14 cellular contexts compared by ENCODE assay signal in genomic region chr17:27496501-27496943, GRCh38. TPM values are rescaled to one million over a fixed set of nuclear protein-coding genes. Genes with fewer than 3 reads are reported as not detected.
DNase-seq lines count a peak whose midpoint lies in the region; ATAC-seq and TF ChIP-seq lines count a peak whose summit lies in the region.
"Had no signal": no experiment of that assay in that cellular context is flagged by ENCODE, and none has a peak within 500 bp of the region (broad histone marks: within the 10 kb centered on the region; RNA-seq: fewer than 3 reads in every experiment).

No MANE protein-coding gene starts in this region.

- H3K4me3 ChIP-seq in lung = no peak overlapping the region
- H3K4me3 ChIP-seq: BLaER1 treated with 17β-estradiol and CSF1 and Interleukin-3, amounts not matched to agents 10 nM and 100 nM had no signal

- no peaks in the 10 kb centered on the region for H3K9me3 ChIP-seq in lung (ENCODE audit: control insufficient read depth in 2 of 2, insufficient read depth in 1 of 2, low read length in 1 of 2)

- H3K27me3 Mint-ChIP-seq in Calu3 (ENCODE audit: unreplicated experiment) = no peaks in the 10 kb centered on the region

- DNase-seq in Calu3 (peak; percentile 33), NCI-H82 (lab: John Stamatoyannopoulos, UW) (peak; percentile 88), lung (ENCODE audit: low spot score) (peak; percentile 38), hepatic stellate cell (ENCODE audit: low spot score) (no peak), RPMI8226 (no peak)
- DNase-seq in stimulated activated CD4-positive, alpha-beta T cell treated with anti-CD3 and anti-CD28 coated beads, Interleukin-4, amount 100 ng/mL, for 24 hours = no peak
- DNase-seq: activated T-cell treated with anti-CD3 and anti-CD28 coated beads, Interleukin-2, amount 50 U/mL, for 48 hours; central memory CD4-positive, alpha-beta T cell; hippocampal formation; NCI-H2029 had no signal

- ATAC-seq in GM19463 (IDR thresholded peaks at IDR 0.05; ENCODE audit: unreplicated experiment) = peak; percentile 53
- ATAC-seq in lung (ENCODE audit: insufficient read depth, low FRiP score) = no peak
- ATAC-seq in HG02973 (IDR thresholded peaks at IDR 0.05; ENCODE audit: unreplicated experiment) = no peak

- no peaks in the 10 kb centered on the region for H3K36me3 ChIP-seq in lung (ENCODE audit: control insufficient read depth in 2 of 2, insufficient read depth in 2 of 2, low read length in 2 of 2)

- no peak overlapping the region for H3K27ac ChIP-seq in lung (ENCODE audit: low read depth in 1 of 2, low read length in 1 of 2)
- H3K27ac ChIP-seq: BLaER1 treated with 17β-estradiol and CSF1 and Interleukin-3, amounts not matched to agents 10 nM and 100 nM; parathyroid adenoma had no signal

- BruUV-seq in Calu3 (replicated peaks; lab: Mats Ljungman, UMichigan) = no TSS peak

- peaks cover 3 to 20% of the 10 kb centered on the region in 2 donors for H3K4me1 ChIP-seq in lung (ENCODE audit: control insufficient read depth in 2 of 2, insufficient read depth in 2 of 2, low read length in 2 of 2)

- no peak overlapping the region for H3K4me3 Mint-ChIP-seq in Calu3 (ENCODE audit: low read depth, unreplicated experiment)

- peaks cover 27% of the 10 kb centered on the region for H3K4me1 Mint-ChIP-seq in Calu3 (ENCODE audit: low read depth, unreplicated experiment)

- 72 to 92% methylated on average over 7 of the region's 7 CpGs for WGBS in lung, 2 donors

- CTCF ChIA-PET in Calu3 (lab: Charles Lee) = no interaction called here

- intact Hi-C loops in Calu3 (cut with micrococcal nuclease; ENCODE audit: unreplicated experiment) = loop anchor here (10.0 kb wide), 1 partner anchor 142 kb away; no protein-coding TSS in a partner anchor

- peaks cover 6% of the 10 kb centered on the region for H3K9me3 Mint-ChIP-seq in Calu3 (ENCODE audit: low read depth, unreplicated experiment)

- TF ChIP-seq CTCF in Calu3 (IDR thresholded peaks at IDR 0.05; ENCODE audit: unreplicated experiment) = no peak
- no peak for TF ChIP-seq CTCF in lung (IDR thresholded peaks at IDR 0.05; ENCODE audit: control extremely low read depth, extremely low read depth)

- no peak overlapping the region for H3K27ac Mint-ChIP-seq in Calu3 (ENCODE audit: unreplicated experiment)

- H3K27me3 ChIP-seq in lung (ENCODE audit: control insufficient read depth, insufficient read depth) = no peaks in the 10 kb centered on the region
- H3K27me3 ChIP-seq: BLaER1 treated with 17β-estradiol and CSF1 and Interleukin-3, amounts not matched to agents 10 nM and 100 nM had no signal

- H3K36me3 Mint-ChIP-seq in Calu3 (ENCODE audit: insufficient read depth, unreplicated experiment) = no peaks in the 10 kb centered on the region

RNA-seq across cellular contexts. Expression of gene KSR1, which starts 40.3 kb away (rescaled TPM):
- total RNA-seq in Calu3 (2022) = 3.6 and 4.5 TPM in 2 replicates
- total RNA-seq in lung = 10 to 100 TPM; 46.0 to 70.0 TPM
- polyA plus RNA-seq in lung = 10 to 100 TPM; 26.8 to 38.7 TPM

Comparison
In these comparisons a context has a peak if more than half of its experiments do, and no peak if none do; other contexts are left out.
1. DNase-seq: peak in Calu3 (single experiment), NCI-H82 (single experiment) and lung (single experiment); none in hepatic stellate cell (single experiment), stimulated activated CD4-positive, alpha-beta T cell treated with anti-CD3 and anti-CD28 coated beads, Interleukin-4, amount 100 ng/mL, for 24 hours (single experiment) and RPMI8226 (single experiment).